ENCODE assay signal across 1 cellular context in the genomic region with DNA sequence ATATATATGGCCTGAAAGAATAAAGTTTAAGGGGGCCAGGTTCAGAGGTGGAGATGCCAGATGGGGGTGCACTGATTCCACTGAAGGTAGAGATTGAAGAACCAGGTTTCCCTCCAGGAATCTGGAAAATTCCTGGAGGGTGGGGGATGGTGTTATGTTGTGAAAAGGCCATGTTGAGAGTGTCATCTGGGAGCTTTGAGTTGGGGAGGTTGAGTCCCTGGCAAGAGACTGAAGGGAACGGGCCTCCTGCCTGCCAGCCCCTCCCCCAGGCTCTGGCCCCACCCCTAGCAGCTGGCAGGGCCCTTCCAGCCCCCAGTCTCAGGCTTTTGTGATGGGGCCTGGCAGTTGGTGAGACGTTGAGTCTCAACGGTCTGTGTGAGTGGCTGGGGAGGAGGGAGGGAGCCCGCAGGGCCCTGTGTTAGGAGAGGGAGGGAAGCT.
TF ChIP-seq lines count a peak whose summit lies in the region.

No MANE protein-coding gene starts in this region.

TF ChIP-seq in SK-N-SH treated with all-trans-retinoic acid at 6 μM for 48 hours, 23 proteins besides CTCF, POLR2A, EP300 and RAD21 (continued from another document):
- TF ChIP-seq, protein P1, sequence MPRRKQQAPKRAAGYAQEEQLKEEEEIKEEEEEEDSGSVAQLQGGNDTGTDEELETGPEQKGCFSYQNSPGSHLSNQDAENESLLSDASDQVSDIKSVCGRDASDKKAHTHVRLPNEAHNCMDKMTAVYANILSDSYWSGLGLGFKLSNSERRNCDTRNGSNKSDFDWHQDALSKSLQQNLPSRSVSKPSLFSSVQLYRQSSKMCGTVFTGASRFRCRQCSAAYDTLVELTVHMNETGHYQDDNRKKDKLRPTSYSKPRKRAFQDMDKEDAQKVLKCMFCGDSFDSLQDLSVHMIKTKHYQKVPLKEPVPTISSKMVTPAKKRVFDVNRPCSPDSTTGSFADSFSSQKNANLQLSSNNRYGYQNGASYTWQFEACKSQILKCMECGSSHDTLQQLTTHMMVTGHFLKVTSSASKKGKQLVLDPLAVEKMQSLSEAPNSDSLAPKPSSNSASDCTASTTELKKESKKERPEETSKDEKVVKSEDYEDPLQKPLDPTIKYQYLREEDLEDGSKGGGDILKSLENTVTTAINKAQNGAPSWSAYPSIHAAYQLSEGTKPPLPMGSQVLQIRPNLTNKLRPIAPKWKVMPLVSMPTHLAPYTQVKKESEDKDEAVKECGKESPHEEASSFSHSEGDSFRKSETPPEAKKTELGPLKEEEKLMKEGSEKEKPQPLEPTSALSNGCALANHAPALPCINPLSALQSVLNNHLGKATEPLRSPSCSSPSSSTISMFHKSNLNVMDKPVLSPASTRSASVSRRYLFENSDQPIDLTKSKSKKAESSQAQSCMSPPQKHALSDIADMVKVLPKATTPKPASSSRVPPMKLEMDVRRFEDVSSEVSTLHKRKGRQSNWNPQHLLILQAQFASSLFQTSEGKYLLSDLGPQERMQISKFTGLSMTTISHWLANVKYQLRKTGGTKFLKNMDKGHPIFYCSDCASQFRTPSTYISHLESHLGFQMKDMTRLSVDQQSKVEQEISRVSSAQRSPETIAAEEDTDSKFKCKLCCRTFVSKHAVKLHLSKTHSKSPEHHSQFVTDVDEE (CRISPR knock-in tag; IDR thresholded peaks at IDR 0.05) = no peak
- no peak for TF ChIP-seq PPARA (CRISPR knock-in tag; IDR thresholded peaks at IDR 0.05; ENCODE audit: borderline replicate concordance)
- TF ChIP-seq ZC3H10 (CRISPR knock-in tag; IDR thresholded peaks at IDR 0.05) = no peak
- no peak for TF ChIP-seq ESRRG (CRISPR knock-in tag; IDR thresholded peaks at IDR 0.05)
- TF ChIP-seq SNAI2 (CRISPR knock-in tag; IDR thresholded peaks at IDR 0.05) = no peak
- TF ChIP-seq ZNF8 (CRISPR knock-in tag; IDR thresholded peaks at IDR 0.05) = no peak
- no peak for TF ChIP-seq ARNTL (CRISPR knock-in tag; IDR thresholded peaks at IDR 0.05; ENCODE audit: borderline replicate concordance, low read depth)
- TF ChIP-seq, protein P2, sequence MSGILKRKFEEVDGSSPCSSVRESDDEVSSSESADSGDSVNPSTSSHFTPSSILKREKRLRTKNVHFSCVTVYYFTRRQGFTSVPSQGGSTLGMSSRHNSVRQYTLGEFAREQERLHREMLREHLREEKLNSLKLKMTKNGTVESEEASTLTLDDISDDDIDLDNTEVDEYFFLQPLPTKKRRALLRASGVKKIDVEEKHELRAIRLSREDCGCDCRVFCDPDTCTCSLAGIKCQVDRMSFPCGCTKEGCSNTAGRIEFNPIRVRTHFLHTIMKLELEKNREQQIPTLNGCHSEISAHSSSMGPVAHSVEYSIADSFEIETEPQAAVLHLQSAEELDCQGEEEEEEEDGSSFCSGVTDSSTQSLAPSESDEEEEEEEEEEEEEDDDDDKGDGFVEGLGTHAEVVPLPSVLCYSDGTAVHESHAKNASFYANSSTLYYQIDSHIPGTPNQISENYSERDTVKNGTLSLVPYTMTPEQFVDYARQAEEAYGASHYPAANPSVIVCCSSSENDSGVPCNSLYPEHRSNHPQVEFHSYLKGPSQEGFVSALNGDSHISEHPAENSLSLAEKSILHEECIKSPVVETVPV (CRISPR knock-in tag; IDR thresholded peaks at IDR 0.05) = no peak
- TF ChIP-seq TOX (CRISPR knock-in tag; IDR thresholded peaks at IDR 0.05; ENCODE audit: borderline replicate concordance) = no peak
- TF ChIP-seq, protein P3, sequence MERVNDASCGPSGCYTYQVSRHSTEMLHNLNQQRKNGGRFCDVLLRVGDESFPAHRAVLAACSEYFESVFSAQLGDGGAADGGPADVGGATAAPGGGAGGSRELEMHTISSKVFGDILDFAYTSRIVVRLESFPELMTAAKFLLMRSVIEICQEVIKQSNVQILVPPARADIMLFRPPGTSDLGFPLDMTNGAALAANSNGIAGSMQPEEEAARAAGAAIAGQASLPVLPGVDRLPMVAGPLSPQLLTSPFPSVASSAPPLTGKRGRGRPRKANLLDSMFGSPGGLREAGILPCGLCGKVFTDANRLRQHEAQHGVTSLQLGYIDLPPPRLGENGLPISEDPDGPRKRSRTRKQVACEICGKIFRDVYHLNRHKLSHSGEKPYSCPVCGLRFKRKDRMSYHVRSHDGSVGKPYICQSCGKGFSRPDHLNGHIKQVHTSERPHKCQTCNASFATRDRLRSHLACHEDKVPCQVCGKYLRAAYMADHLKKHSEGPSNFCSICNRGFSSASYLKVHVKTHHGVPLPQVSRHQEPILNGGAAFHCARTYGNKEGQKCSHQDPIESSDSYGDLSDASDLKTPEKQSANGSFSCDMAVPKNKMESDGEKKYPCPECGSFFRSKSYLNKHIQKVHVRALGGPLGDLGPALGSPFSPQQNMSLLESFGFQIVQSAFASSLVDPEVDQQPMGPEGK (CRISPR knock-in tag; IDR thresholded peaks at IDR 0.05; ENCODE audit: borderline replicate concordance) = no peak
- no peak for TF ChIP-seq ZFP3 (CRISPR knock-in tag; IDR thresholded peaks at IDR 0.05)
- TF ChIP-seq, protein P4, sequence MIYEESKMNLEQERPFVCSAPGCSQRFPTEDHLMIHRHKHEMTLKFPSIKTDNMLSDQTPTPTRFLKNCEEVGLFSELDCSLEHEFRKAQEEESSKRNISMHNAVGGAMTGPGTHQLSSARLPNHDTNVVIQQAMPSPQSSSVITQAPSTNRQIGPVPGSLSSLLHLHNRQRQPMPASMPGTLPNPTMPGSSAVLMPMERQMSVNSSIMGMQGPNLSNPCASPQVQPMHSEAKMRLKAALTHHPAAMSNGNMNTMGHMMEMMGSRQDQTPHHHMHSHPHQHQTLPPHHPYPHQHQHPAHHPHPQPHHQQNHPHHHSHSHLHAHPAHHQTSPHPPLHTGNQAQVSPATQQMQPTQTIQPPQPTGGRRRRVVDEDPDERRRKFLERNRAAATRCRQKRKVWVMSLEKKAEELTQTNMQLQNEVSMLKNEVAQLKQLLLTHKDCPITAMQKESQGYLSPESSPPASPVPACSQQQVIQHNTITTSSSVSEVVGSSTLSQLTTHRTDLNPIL (CRISPR knock-in tag; IDR thresholded peaks at IDR 0.05; ENCODE audit: low read depth) = no peak
- TF ChIP-seq, protein P5, sequence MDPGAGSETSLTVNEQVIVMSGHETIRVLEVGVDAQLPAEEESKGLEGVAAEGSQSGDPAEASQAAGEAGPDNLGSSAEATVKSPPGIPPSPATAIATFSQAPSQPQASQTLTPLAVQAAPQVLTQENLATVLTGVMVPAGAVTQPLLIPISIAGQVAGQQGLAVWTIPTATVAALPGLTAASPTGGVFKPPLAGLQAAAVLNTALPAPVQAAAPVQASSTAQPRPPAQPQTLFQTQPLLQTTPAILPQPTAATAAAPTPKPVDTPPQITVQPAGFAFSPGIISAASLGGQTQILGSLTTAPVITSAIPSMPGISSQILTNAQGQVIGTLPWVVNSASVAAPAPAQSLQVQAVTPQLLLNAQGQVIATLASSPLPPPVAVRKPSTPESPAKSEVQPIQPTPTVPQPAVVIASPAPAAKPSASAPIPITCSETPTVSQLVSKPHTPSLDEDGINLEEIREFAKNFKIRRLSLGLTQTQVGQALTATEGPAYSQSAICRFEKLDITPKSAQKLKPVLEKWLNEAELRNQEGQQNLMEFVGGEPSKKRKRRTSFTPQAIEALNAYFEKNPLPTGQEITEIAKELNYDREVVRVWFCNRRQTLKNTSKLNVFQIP (CRISPR knock-in tag; IDR thresholded peaks at IDR 0.05; ENCODE audit: borderline replicate concordance, low read depth) = no peak
- TF ChIP-seq OSR1 (CRISPR knock-in tag; IDR thresholded peaks at IDR 0.05) = no peak
